18 cellular contexts compared by ENCODE assay signal in genomic region chr1:182087951-182088350, GRCh38. TPM values are rescaled to one million over a fixed set of nuclear protein-coding genes. Genes with fewer than 3 reads are reported as not detected.
A peak's percentile ranks its signal among the peaks of the same experiment; 100 is the strongest.
DNase-seq lines count a peak whose midpoint lies in the region; ATAC-seq, FAIRE-seq and TF ChIP-seq lines count a peak whose summit lies in the region.
"Had no signal": no experiment of that assay in that cellular context is flagged by ENCODE, and none has a peak within 500 bp of the region (broad histone marks: within the 10 kb centered on the region; RNA-seq: fewer than 3 reads in every experiment).

No MANE protein-coding gene starts in this region.

- no peaks in the 10 kb centered on the region for H4K20me1 ChIP-seq in Loucy (ENCODE audit: insufficient read depth, low read length, poor library complexity, severe bottlenecking)
- H4K20me1 ChIP-seq in astrocyte (ENCODE audit: insufficient read depth, low read length): no peaks in the 10 kb centered on the region

- no peak overlapping the region for H3K4me3 ChIP-seq in CD4-positive, alpha-beta memory T cell (ENCODE audit: low read length in 2 of 2)
- peak overlapping the region; percentile 40 for H3K4me3 ChIP-seq in Loucy (ENCODE audit: low read length, poor library complexity, severe bottlenecking)
- H3K4me3 ChIP-seq in astrocyte (ENCODE audit: insufficient read depth, low read depth, low read length): no peak overlapping the region
- H3K4me3 ChIP-seq: lung, SK-N-MC had no signal

- H3F3A ChIP-seq in Loucy (ENCODE audit: low read depth): no peaks in the 10 kb centered on the region

- peaks cover 54% of the 10 kb centered on the region for H3K4me1 ChIP-seq in CD4-positive, alpha-beta memory T cell (ENCODE audit: insufficient read depth, low read length)
- H3K4me1 ChIP-seq in Loucy (ENCODE audit: insufficient read depth, low read length, poor library complexity, severe bottlenecking) (peaks cover 41% of the 10 kb centered on the region), astrocyte (ENCODE audit: insufficient read depth, low read length) (peaks cover 11% of the 10 kb centered on the region)

- no peaks in the 10 kb centered on the region for H3K27me3 Mint-ChIP-seq in CD4-positive, alpha-beta memory T cell
- H3K27me3 Mint-ChIP-seq in astrocyte (ENCODE audit: low read depth, unreplicated experiment): peaks cover 18% of the 10 kb centered on the region
- no peaks in the 10 kb centered on the region for H3K27me3 Mint-ChIP-seq in mesothelial cell of epicardium (ENCODE audit: low read depth)
- H3K27me3 Mint-ChIP-seq: central memory CD8-positive, alpha-beta T cell had no signal

- H3K9ac ChIP-seq in Loucy (ENCODE audit: low read depth, low read length, poor library complexity, severe bottlenecking) (peak overlapping the region; percentile 51), astrocyte (ENCODE audit: low read length) (no peak overlapping the region)

- ATAC-seq in GM21619 (IDR thresholded peaks at IDR 0.05; ENCODE audit: unreplicated experiment): no peak

- peaks cover 30 to 55% (median 51%) of the 10 kb centered on the region in 4 donors for H3K4me1 Mint-ChIP-seq in CD4-positive, alpha-beta memory T cell
- H3K4me1 Mint-ChIP-seq in astrocyte (ENCODE audit: low read depth, unreplicated experiment) (peaks cover 8% of the 10 kb centered on the region), mesothelial cell of epicardium (peaks cover 30% of the 10 kb centered on the region)
- H3K4me1 Mint-ChIP-seq: immature natural killer cell had no signal

- peak overlapping the region; percentile 77 for H2AFZ ChIP-seq in Loucy (ENCODE audit: low read length)
- no peak overlapping the region for H2AFZ ChIP-seq in astrocyte (ENCODE audit: low read depth, low read length)

- intact Hi-C loops in CD4-positive, alpha-beta memory T cell (cut with micrococcal nuclease): loop anchor here (1.0 to 5.0 kb wide), 2 partner anchors 61 to 303 kb away; partner anchors contain the start of gene GLUL

- no peak for FAIRE-seq in astrocyte (lab: Jason Lieb, UNC)
- FAIRE-seq in frontal cortex (lab: Jason Lieb, UNC): no peak
- FAIRE-seq: endometrium had no signal

- H3K27me3 ChIP-seq in CD4-positive, alpha-beta memory T cell (ENCODE audit: insufficient read depth, low read length): no peaks in the 10 kb centered on the region
- H3K27me3 ChIP-seq in Loucy (ENCODE audit: insufficient read depth, low read length, poor library complexity, severe bottlenecking): no peaks in the 10 kb centered on the region
- H3K27me3 ChIP-seq in astrocyte (ENCODE audit: insufficient read depth, low read length): peaks cover 13% of the 10 kb centered on the region

- peak overlapping the region; percentile 88 to 94 (median 92) for H3K27ac Mint-ChIP-seq in CD4-positive, alpha-beta memory T cell
- H3K27ac Mint-ChIP-seq in astrocyte (ENCODE audit: unreplicated experiment): peak overlapping the region; percentile 53
- H3K27ac Mint-ChIP-seq in mesothelial cell of epicardium: peak overlapping the region; percentile 53

- H3K27ac ChIP-seq in CD4-positive, alpha-beta memory T cell (ENCODE audit: low read depth, low read length): peak overlapping the region; percentile 72
- H3K27ac ChIP-seq in astrocyte (ENCODE audit: low read depth, low read length): no peak overlapping the region
- H3K27ac ChIP-seq: SK-N-MC had no signal

- TF ChIP-seq CTCF in Loucy (conservative IDR thresholded peaks at IDR 0.05; ENCODE audit: low read length): no peak
- no peak for TF ChIP-seq CTCF in astrocyte (IDR thresholded peaks at IDR 0.05; ENCODE audit: insufficient read depth, low read depth, low read length)
- TF ChIP-seq CTCF in mesothelial cell of epicardium (IDR thresholded peaks at IDR 0.05; ENCODE audit: unreplicated experiment): no peak

- DNase-seq in CD4-positive, alpha-beta memory T cell: peak; percentile 54 to 74 (median 64)
- DNase-seq in astrocyte (ENCODE audit: low read depth) (no peak), mesothelial cell of epicardium (ENCODE audit: low spot score in 2 of 2, unreplicated experiment in 2 of 2) (no peak), occipital lobe (lab: John Stamatoyannopoulos, UW) (no peak), NCI-H2107 (lab: John Stamatoyannopoulos, UW) (no peak), frontal cortex (ENCODE audit: low spot score in 2 of 2) (no peak)
- DNase-seq: DMS 273 treated with DMSO at 0.1 percent for 48 hours, glutamatergic neuron, immature natural killer cell, Kasumi-1, NCI-H510A had no signal

- H3K4me3 Mint-ChIP-seq in CD4-positive, alpha-beta memory T cell: peak overlapping the region in 7 of 8 donors; percentile 35 to 84 (median 55)
- H3K4me3 Mint-ChIP-seq in astrocyte (ENCODE audit: unreplicated experiment) (no peak overlapping the region), mesothelial cell of epicardium (no peak overlapping the region)
- H3K4me3 Mint-ChIP-seq: central memory CD8-positive, alpha-beta T cell; immature natural killer cell; nephron had no signal

- H3K36me3 ChIP-seq in CD4-positive, alpha-beta memory T cell (ENCODE audit: insufficient read depth, low read length): no peaks in the 10 kb centered on the region
- H3K36me3 ChIP-seq in Loucy (ENCODE audit: insufficient read depth, low read length) (no peaks in the 10 kb centered on the region), astrocyte (ENCODE audit: insufficient read depth, low read length) (no peaks in the 10 kb centered on the region)

- no peaks in the 10 kb centered on the region for H3K9me3 ChIP-seq in CD4-positive, alpha-beta memory T cell (ENCODE audit: control insufficient read depth in 1 of 2, low read length in 2 of 2)
- H3K9me3 ChIP-seq in Loucy (ENCODE audit: insufficient read depth, low read depth, low read length): no peaks in the 10 kb centered on the region
- H3K9me3 ChIP-seq in astrocyte (ENCODE audit: insufficient read depth, low read depth, low read length): no peaks in the 10 kb centered on the region

- H3K4me2 ChIP-seq in Loucy (ENCODE audit: low read depth, low read length, poor library complexity, severe bottlenecking) (peak overlapping the region; percentile 64), astrocyte (ENCODE audit: low read length) (no peak overlapping the region)

- POLR2A ChIA-PET in CD4-positive, alpha-beta memory T cell (lab: Charles Lee; ENCODE audit: partially characterized antibody): interaction anchor here (0.6 to 3.7 kb wide), 7 partner anchors 14 to 307 kb away, joined by 3 to 37 read pairs (median 3); partner anchors contain the start of gene GLUL

- CTCF ChIA-PET in CD4-positive, alpha-beta memory T cell (lab: Charles Lee; ENCODE audit: partially characterized antibody): interaction anchor here (1.0 to 7.9 kb wide), 12 partner anchors 9 to 513 kb away, joined by 3 to 153 read pairs (median 4); no protein-coding TSS in a partner anchor

- no peaks in the 10 kb centered on the region for H3K9me3 Mint-ChIP-seq in CD4-positive, alpha-beta memory T cell
- H3K9me3 Mint-ChIP-seq in astrocyte (ENCODE audit: unreplicated experiment) (no peaks in the 10 kb centered on the region), mesothelial cell of epicardium (no peaks in the 10 kb centered on the region)
- H3K9me3 Mint-ChIP-seq: central memory CD8-positive, alpha-beta T cell; immature natural killer cell; nephron had no signal

- H3K36me3 Mint-ChIP-seq in CD4-positive, alpha-beta memory T cell: no peaks in the 10 kb centered on the region
- H3K36me3 Mint-ChIP-seq in astrocyte (ENCODE audit: low read depth, unreplicated experiment): no peaks in the 10 kb centered on the region
- no peaks in the 10 kb centered on the region for H3K36me3 Mint-ChIP-seq in mesothelial cell of epicardium
- H3K36me3 Mint-ChIP-seq: immature natural killer cell had no signal

- H3K79me2 ChIP-seq in Loucy (ENCODE audit: insufficient read depth, low read length) (no peaks in the 10 kb centered on the region), astrocyte (ENCODE audit: insufficient read depth, low read length) (no peaks in the 10 kb centered on the region)

- no peaks in the 10 kb centered on the region for H3K9me2 ChIP-seq in Loucy (replicated peaks; ENCODE audit: low read depth, low read length)

RNA-seq across cellular contexts. Expression of gene ZNF648, which starts 26.4 kb away (rescaled TPM):
- total RNA-seq in CD4-positive, alpha-beta memory T cell: not detected
- not detected for polyA plus RNA-seq in CD4-positive, alpha-beta memory T cell
- total RNA-seq in astrocyte: not detected in 2 replicates
- total RNA-seq in mesothelial cell of epicardium: 0.09 to 0.23 TPM (median 0.18 TPM) in 3 replicates
- 0.31 TPM for total RNA-seq in occipital lobe
- total RNA-seq in frontal cortex: under 0.01 TPM
- polyA plus RNA-seq: immature natural killer cell had no signal

Comparison
In these comparisons a context has a peak if more than half of its experiments do, and no peak if none do; other contexts are left out.
1. DNase-seq: peak in CD4-positive, alpha-beta memory T cell (5 of 5); none in astrocyte (single experiment), mesothelial cell of epicardium (0 of 2), occipital lobe (single experiment), NCI-H2107 (single experiment) and frontal cortex (0 of 2).
2. H3K4me3 Mint-ChIP-seq: peak in CD4-positive, alpha-beta memory T cell (7 of 8); none in astrocyte (single experiment) and mesothelial cell of epicardium (single experiment).
3. Peak in every context shown above with its lines, with median percentiles within 50 percentile points of each other: H3K27ac Mint-ChIP-seq.